In the genomic region with DNA sequence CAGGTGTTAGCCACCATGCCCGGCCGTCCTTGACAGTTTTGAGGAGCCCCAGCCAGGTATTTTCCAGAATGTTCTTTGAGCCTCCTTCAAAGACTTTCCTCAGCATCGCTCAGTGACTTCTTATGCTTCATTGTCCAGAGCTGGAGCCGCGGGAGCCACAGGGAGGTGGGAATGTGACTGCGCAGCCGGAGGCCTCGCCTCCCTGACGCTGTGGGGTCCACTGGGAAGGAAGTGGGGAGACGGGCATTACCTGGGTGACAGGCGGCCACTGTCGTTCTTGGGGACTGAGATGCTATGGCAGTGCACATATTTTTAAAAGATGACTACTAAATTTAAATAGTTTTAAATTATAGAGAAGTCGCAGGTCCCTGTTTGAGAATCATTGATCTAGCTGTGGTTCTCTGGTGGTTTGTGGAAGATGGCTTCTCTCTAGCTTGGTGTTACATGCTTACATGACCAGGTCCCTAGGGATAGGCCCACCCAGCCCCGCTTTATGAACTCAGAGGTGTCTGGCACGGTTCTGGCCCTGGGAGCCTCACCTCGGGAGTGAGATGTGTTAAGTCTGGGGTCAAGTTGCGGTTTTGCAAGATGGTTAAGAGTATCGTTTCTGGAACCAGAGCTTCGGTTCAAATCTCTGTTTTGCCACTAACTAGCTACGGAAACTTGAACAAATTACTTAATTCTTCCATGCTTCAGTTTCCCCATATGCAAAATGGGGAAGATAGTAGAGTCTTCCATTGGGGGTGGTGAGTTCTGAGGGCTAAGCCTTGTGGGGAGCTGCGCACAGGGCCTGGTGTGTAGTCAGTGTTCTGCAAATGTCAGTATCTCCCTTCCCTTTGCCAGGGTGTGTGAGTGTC, we compare ENCODE assay signal across 26 cellular contexts. TPM values are rescaled to one million over a fixed set of nuclear protein-coding genes. Genes with fewer than 3 reads are reported as not detected.
"Had no signal": no experiment of that assay in that cellular context is flagged by ENCODE, and none has a peak within 500 bp of the region (broad histone marks: within the 10 kb centered on the region; RNA-seq: fewer than 3 reads in every experiment).

No MANE protein-coding gene starts in this region.

- H2AFZ ChIP-seq: neural progenitor cell had no signal

- H3K27me3 ChIP-seq: dorsolateral prefrontal cortex, neural progenitor cell, sigmoid colon, transverse colon, vagina had no signal

- ATAC-seq: left colon; left ventricle myocardium superior; naive thymus-derived CD4-positive, alpha-beta T cell; psoas muscle; right cardiac atrium; stimulated activated effector memory CD8-positive, alpha-beta T cell treated with anti-CD3 and anti-CD28 coated beads, Interleukin-12 subunit alpha, Interleukin-12 subunit beta, amount 100 ng/mL, for 72 hours had no signal

- H3K4me3 ChIP-seq: dorsolateral prefrontal cortex, neural progenitor cell, psoas muscle, sigmoid colon, suprapubic skin, transverse colon, vagina had no signal

- H3K9me3 ChIP-seq: psoas muscle, sigmoid colon, suprapubic skin, transverse colon, vagina had no signal

- H3K9ac ChIP-seq: neural progenitor cell had no signal

- H3K36me3 ChIP-seq: neural progenitor cell, sigmoid colon, suprapubic skin, vagina had no signal

- H3K4me1 ChIP-seq: psoas muscle, sigmoid colon, suprapubic skin, transverse colon, vagina had no signal

- H3K27ac ChIP-seq: dorsolateral prefrontal cortex, neural progenitor cell, psoas muscle, sigmoid colon, suprapubic skin, transverse colon, vagina had no signal

- H3K4me2 ChIP-seq: neural progenitor cell had no signal

- DNase-seq: dorsolateral prefrontal cortex; effector CD4-positive, alpha-beta T cell; hypothalamus; immature natural killer cell; islet precursor cell; kidney glomerular epithelial cell; left colon; left ventricle myocardium superior; mesenchymal stem cell; naive thymus-derived CD4-positive, alpha-beta T cell; nucleus accumbens; psoas muscle; right cardiac atrium; sigmoid colon; stimulated activated CD4-positive, alpha-beta T cell treated with anti-CD3 and anti-CD28 coated beads, Interleukin-2, amount 100 ng/mL, for 24 hours; stimulated activated CD4-positive, alpha-beta T cell treated with anti-CD3 and anti-CD28 coated beads, Interleukin-4, amount 100 ng/mL, for 24 hours; stimulated activated naive CD4-positive, alpha-beta T cell treated with Interleukin-2 at 50 U/mL for 16 hours; transverse colon had no signal

RNA-seq across cellular contexts. Expression of gene ATP2C2, which starts 53.0 kb away (rescaled TPM):
- total RNA-seq: fibroblast of villous mesenchyme; left ventricle myocardium superior; naive thymus-derived CD4-positive, alpha-beta T cell; osteocyte; psoas muscle; renal cortical epithelial cell; right cardiac atrium; skeletal muscle tissue had no signal
- polyA plus RNA-seq: immature natural killer cell, right cardiac atrium had no signal
